ENCODE assay signal across 8 cellular contexts in genomic region chr12:46585854-46586621, GRCh38.
DNase-seq lines count a peak whose midpoint lies in the region; ATAC-seq and TF ChIP-seq lines count a peak whose summit lies in the region.

No MANE protein-coding gene starts in this region.

- peak overlapping the region; percentile 4 for H3K27ac ChIP-seq in RWPE2 (ENCODE audit: poor library complexity, severe bottlenecking)
- no peak overlapping the region for H3K27ac ChIP-seq in parathyroid adenoma

- TF ChIP-seq CTCF in RWPE2 (IDR thresholded peaks at IDR 0.05; ENCODE audit: poor library complexity, severe bottlenecking) (no peak), choroid plexus epithelial cell (conservative IDR thresholded peaks at IDR 0.05; ENCODE audit: low read depth, low read length) (no peak), parathyroid adenoma (IDR thresholded peaks at IDR 0.05) (no peak)

- no peak overlapping the region for H3K9ac ChIP-seq in parathyroid adenoma

- H2AFZ ChIP-seq in parathyroid adenoma: peak overlapping the region; percentile 0

- H3K27me3 ChIP-seq in RWPE2 (ENCODE audit: insufficient read depth, poor library complexity, severe bottlenecking): no peaks in the 10 kb centered on the region
- no peaks in the 10 kb centered on the region for H3K27me3 ChIP-seq in parathyroid adenoma (ENCODE audit: control insufficient read depth, insufficient read depth, low read length)

- H3K36me3 ChIP-seq in RWPE2 (ENCODE audit: low read depth) (no peaks in the 10 kb centered on the region), parathyroid adenoma (ENCODE audit: control insufficient read depth, insufficient read depth, low read length) (no peaks in the 10 kb centered on the region)

- peaks cover 9% of the 10 kb centered on the region for H3K4me1 ChIP-seq in RWPE2 (ENCODE audit: insufficient read depth, poor library complexity, severe bottlenecking)
- H3K4me1 ChIP-seq in parathyroid adenoma: peaks cover 13% of the 10 kb centered on the region

- no peak overlapping the region for H3K4me2 ChIP-seq in parathyroid adenoma (ENCODE audit: low read length)

- DNase-seq in NCI-H345 (lab: John Stamatoyannopoulos, UW) (peak; percentile 36), NCI-H345 treated with DMSO at 0.1 percent for 48 hours (lab: John Stamatoyannopoulos, UW; ENCODE audit: unreplicated experiment) (no peak), RWPE2 (ENCODE audit: low spot score) (peak; percentile 84), choroid plexus epithelial cell (ENCODE audit: low read depth) (peak; percentile 91), midbrain (lab: John Stamatoyannopoulos, UW) (no peak)

- H3K4me3 ChIP-seq in RWPE2 (ENCODE audit: severe bottlenecking): no peak overlapping the region
- no peak overlapping the region for H3K4me3 ChIP-seq in choroid plexus epithelial cell (ENCODE audit: low read depth, low read length)
- H3K4me3 ChIP-seq in parathyroid adenoma (ENCODE audit: low read depth, low read length): no peak overlapping the region

- ATAC-seq in RWPE2 (ENCODE audit: low read depth) (peak; percentile 90), HG02610 (IDR thresholded peaks at IDR 0.05; ENCODE audit: unreplicated experiment) (no peak), GM19395 (IDR thresholded peaks at IDR 0.05; ENCODE audit: unreplicated experiment) (no peak)

- H3K9me3 ChIP-seq in RWPE2 (ENCODE audit: severe bottlenecking) (peaks cover 2% of the 10 kb centered on the region), parathyroid adenoma (ENCODE audit: control insufficient read depth, low read length) (no peaks in the 10 kb centered on the region)

- no peaks in the 10 kb centered on the region for H3K79me2 ChIP-seq in parathyroid adenoma

Comparison
In these comparisons a context has a peak if more than half of its experiments do, and no peak if none do; other contexts are left out.
1. DNase-seq: peak in NCI-H345 (single experiment), RWPE2 (single experiment) and choroid plexus epithelial cell (single experiment); none in NCI-H345 treated with DMSO at 0.1 percent for 48 hours (single experiment) and midbrain (single experiment).